15 cellular contexts compared by ENCODE assay signal in the genomic region with DNA sequence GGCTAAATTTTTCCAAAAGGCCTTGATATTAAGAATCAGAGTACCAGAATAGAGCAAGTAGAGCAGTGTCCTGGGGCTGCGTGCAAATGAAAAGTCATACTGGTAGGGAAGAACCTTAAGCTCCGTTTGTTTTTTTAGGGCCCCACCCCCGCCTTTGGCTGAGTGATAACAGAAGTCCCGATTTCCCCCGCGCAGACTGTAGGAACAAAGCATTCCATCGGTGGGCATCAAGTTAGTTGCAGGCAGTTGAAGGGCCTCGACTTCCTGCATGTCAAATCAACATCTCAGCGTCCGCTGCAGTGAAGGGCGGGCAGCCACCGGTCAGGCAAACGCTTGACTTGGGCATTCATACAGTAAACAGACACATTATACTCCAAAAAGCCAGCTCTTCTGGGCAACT. TPM values are rescaled to one million over a fixed set of nuclear protein-coding genes. Genes with fewer than 3 reads are reported as not detected.
A peak's percentile ranks its signal among the peaks of the same experiment; 100 is the strongest.
DNase-seq lines count a peak whose midpoint lies in the region; ATAC-seq and TF ChIP-seq lines count a peak whose summit lies in the region.
"Had no signal": no experiment of that assay in that cellular context is flagged by ENCODE, and none has a peak within 500 bp of the region (broad histone marks: within the 10 kb centered on the region; RNA-seq: fewer than 3 reads in every experiment).

No MANE protein-coding gene starts in this region.

- H3K4me1 ChIP-seq in adipocyte (ENCODE audit: control insufficient read depth, insufficient read depth, low read length) (no peaks in the 10 kb centered on the region), breast epithelium (no peaks in the 10 kb centered on the region)
- H3K4me1 ChIP-seq: left lung, pancreas had no signal

- H3K27me3 ChIP-seq in H7 (ENCODE audit: control insufficient read depth, insufficient read depth, low read length) (no peaks in the 10 kb centered on the region), adipocyte (replicated peaks; ENCODE audit: control insufficient read depth, insufficient read depth, low read length) (no peaks in the 10 kb centered on the region), breast epithelium (no peaks in the 10 kb centered on the region)
- H3K27me3 ChIP-seq: pancreas had no signal

- ATAC-seq in GM21528 (IDR thresholded peaks at IDR 0.05; ENCODE audit: low FRiP score, unreplicated experiment) (no peak), HG03025 (IDR thresholded peaks at IDR 0.05; ENCODE audit: low FRiP score, unreplicated experiment) (no peak)
- ATAC-seq: left lung, pancreas had no signal

- intact Hi-C loops in posterior vena cava (cut with DNase I) = no loop called here
- intact Hi-C loops in breast epithelium (cut with DNase I; ENCODE audit: low total_unique reads) = no loop called here

- no peak overlapping the region for H3K27ac ChIP-seq in breast epithelium
- H3K27ac ChIP-seq: left lung, pancreas had no signal

- no peak for TF ChIP-seq POLR2A in breast epithelium (IDR thresholded peaks at IDR 0.05)

- no peak overlapping the region for H3K9ac ChIP-seq in adipocyte (ENCODE audit: low read length)

- H3K4me3 ChIP-seq in H7 (ENCODE audit: insufficient read depth, low read depth, low read length) = no peak overlapping the region
- H3K4me3 ChIP-seq in adipocyte (ENCODE audit: low read length) = no peak overlapping the region
- H3K4me3 ChIP-seq in breast epithelium = no peak overlapping the region
- H3K4me3 ChIP-seq: coronary artery, left lung, pancreas had no signal

- no peak for TF ChIP-seq CTCF in breast epithelium (IDR thresholded peaks at IDR 0.05)

- H3K9me3 ChIP-seq in adipocyte (ENCODE audit: control insufficient read depth, low read length) (no peaks in the 10 kb centered on the region), breast epithelium (no peaks in the 10 kb centered on the region)
- H3K9me3 ChIP-seq: left lung, pancreas had no signal

- H3K36me3 ChIP-seq in H7 (replicated peaks; ENCODE audit: control insufficient read depth, insufficient read depth, low read length) (no peaks in the 10 kb centered on the region), adipocyte (ENCODE audit: control insufficient read depth, insufficient read depth, low read length, severe bottlenecking) (no peaks in the 10 kb centered on the region), breast epithelium (no peaks in the 10 kb centered on the region)
- H3K36me3 ChIP-seq: left lung, pancreas had no signal

- DNase-seq in H7 = peak; percentile 69
- peak; percentile 56 for DNase-seq in adipocyte (ENCODE audit: low read depth)
- peak; percentile 70 for DNase-seq in globus pallidus (ENCODE audit: low spot score)
- peak; percentile 76 for DNase-seq in posterior vena cava (ENCODE audit: low spot score)
- no peak for DNase-seq in breast epithelium (ENCODE audit: low spot score in 2 of 2)
- DNase-seq in NCI-H446 treated with DMSO at 0.1 percent for 48 hours (lab: John Stamatoyannopoulos, UW) = no peak
- DNase-seq: activated CD4-positive, alpha-beta T cell treated with anti-CD3 and anti-CD28 coated beads, Interleukin-2, amount 50 U/mL, for 4 hours; activated gamma-delta T cell; CD4-positive, alpha-beta memory T cell; left lung; stimulated activated CD4-positive, alpha-beta T cell treated with anti-CD3 and anti-CD28 coated beads, Interleukin-4, amount 100 ng/mL, for 1 hour had no signal

RNA-seq across cellular contexts. Expression of gene LRP4, which starts 11.8 kb away (rescaled TPM):
- total RNA-seq in H7 (2014; rRNA removed; shearing (Covaris generic)) = 16.7 and 25.0 TPM in 2 replicates
- total RNA-seq in posterior vena cava (10 to 100 TPM in 1 of 2 donors, 1 to 10 TPM in 1; 9.1 to 10.1 TPM), breast epithelium (1 to 10 TPM; 5.2 to 7.5 (median 6.4) TPM)
- total RNA-seq: CD4-positive, alpha-beta memory T cell had no signal

RNA-seq across cellular contexts. Expression of gene CSTPP1, which starts 30.0 kb away (rescaled TPM):
- total RNA-seq in H7 (2014; rRNA removed; shearing (Covaris generic)) = 21.0 and 29.3 TPM in 2 replicates
- 10 to 100 TPM; 17.8 to 19.8 TPM for total RNA-seq in posterior vena cava
- total RNA-seq in breast epithelium = 10 to 100 TPM; 13.4 to 43.6 (median 30.5) TPM

Comparison
In these comparisons a context has a peak if more than half of its experiments do, and no peak if none do; other contexts are left out.
1. DNase-seq: peak in H7 (single experiment), adipocyte (single experiment), globus pallidus (single experiment) and posterior vena cava (single experiment); none in breast epithelium (0 of 2) and NCI-H446 treated with DMSO at 0.1 percent for 48 hours (single experiment).